ENCODE assay signal across 7 cellular contexts in the genomic region with DNA sequence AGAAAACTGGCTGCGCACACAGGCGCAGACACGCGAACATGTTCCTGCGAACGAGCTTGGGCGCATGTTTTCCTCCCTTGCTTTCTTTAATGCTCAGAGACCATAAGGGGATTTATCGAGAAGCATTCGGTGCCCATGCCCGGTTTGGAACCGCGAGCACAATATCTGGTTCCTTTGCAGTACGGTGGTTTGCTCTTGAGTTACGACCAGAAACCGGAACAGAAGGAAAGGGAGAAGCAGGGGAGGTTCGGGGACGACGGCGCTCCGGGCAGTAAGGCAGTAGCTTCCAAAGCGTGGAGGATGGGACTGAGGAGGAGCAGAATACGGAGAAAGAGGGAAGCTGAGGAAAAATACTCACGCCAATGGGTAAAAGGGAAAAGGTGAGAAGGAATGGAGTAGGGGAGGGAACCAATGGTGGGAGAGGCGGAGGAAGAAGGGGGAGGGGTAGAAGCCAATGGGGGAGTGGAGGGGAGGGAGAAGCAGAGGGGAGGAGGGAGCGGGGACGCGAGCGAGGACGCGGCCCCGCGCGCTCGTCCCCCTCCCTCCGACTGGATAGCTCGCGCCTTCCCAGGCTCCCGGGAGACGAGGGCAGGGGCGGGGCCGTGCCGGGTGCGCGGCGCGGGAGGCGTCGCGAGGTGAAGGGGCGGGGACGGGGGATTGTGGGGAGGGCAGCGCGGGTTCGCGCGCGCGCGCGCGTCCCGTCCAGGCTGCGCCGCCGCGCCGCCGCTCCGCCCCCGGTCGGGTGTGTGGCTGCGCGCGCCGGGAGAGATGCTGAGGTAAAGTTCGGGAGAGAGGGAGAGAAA. TPM values are rescaled to one million over a fixed set of nuclear protein-coding genes. Genes with fewer than 3 reads are reported as not detected.
DNase-seq lines count a peak whose midpoint lies in the region; ATAC-seq and TF ChIP-seq lines count a peak whose summit lies in the region.

No MANE protein-coding gene starts in this region.

- 2% methylated on average over 23 of the region's 76 CpGs for WGBS in mammary epithelial cell (ENCODE audit: low coverage, missing lambda C conversion rate)

- H3K36me3 ChIP-seq in mammary epithelial cell (ENCODE audit: insufficient read depth, low read length) = no peaks in the 10 kb centered on the region

- H3K9me3 ChIP-seq in mammary epithelial cell (replicated peaks; ENCODE audit: insufficient read depth, low read length) = no peaks in the 10 kb centered on the region

- DNase-seq in NCI-H2029 (lab: John Stamatoyannopoulos, UW) (peak; percentile 100), UCSD-AML1 (lab: John Stamatoyannopoulos, UW; ENCODE audit: unreplicated experiment) (peak; percentile 69), mammary epithelial cell (peak; percentile 98), iPS-NIHi11 (ENCODE audit: low spot score) (peak; percentile 90)

- no TSS peak for BruUV-seq in mammary epithelial cell (replicated peaks; lab: Mats Ljungman, UMichigan)

- CTCF ChIA-PET in mammary epithelial cell (lab: Charles Lee; ENCODE audit: low non-redundant PET) = interaction anchor here (0.6 to 0.7 kb wide), 2 partner anchors 168 to 176 kb away, joined by 3 to 7 read pairs; no protein-coding TSS in a partner anchor

- intact Hi-C loops in mammary epithelial cell (cut with micrococcal nuclease) = loop anchor here (1.0 to 5.0 kb wide), 6 partner anchors 86 to 564 kb away; a partner anchor contains a TSS

- dilution Hi-C loops in mammary epithelial cell (cut with HindIII; ENCODE audit: low sequenced_read_pairs) = loop anchor here (5.0 kb wide), 1 partner anchor 64 kb away; no protein-coding TSS in a partner anchor

- H3K4me3 ChIP-seq in mammary epithelial cell (replicated peaks in 1 of 3; ENCODE audit: insufficient read depth in 1 of 3, low read depth in 2 of 3, low read length in 3 of 3) (peak overlapping the region; percentile 63 to 99 (median 71)), skin epidermis (peak overlapping the region; percentile 82 to 100 (median 90))

- peak overlapping the region; percentile 87 for H3K4me2 ChIP-seq in mammary epithelial cell (ENCODE audit: insufficient read depth, low read depth, low read length)

- no peak for TF ChIP-seq CTCF in mammary epithelial cell (conservative IDR thresholded peaks at IDR 0.05 in 1 of 2, IDR thresholded peaks at IDR 0.05 in 1 of 2; ENCODE audit: extremely low read depth in 1 of 2, insufficient read depth in 1 of 2, low read depth in 1 of 2, low read length in 2 of 2)

- H2AFZ ChIP-seq in mammary epithelial cell (ENCODE audit: low read depth, low read length) = peak overlapping the region; percentile 75

- H3K4me1 ChIP-seq in mammary epithelial cell (ENCODE audit: insufficient read depth, low read length) = no peaks in the 10 kb centered on the region

- ATAC-seq in GM18505 (IDR thresholded peaks at IDR 0.05; ENCODE audit: unreplicated experiment) (peak; percentile 59), HG02943 (IDR thresholded peaks at IDR 0.05; ENCODE audit: low read depth, unreplicated experiment) (peak; percentile 37)

- H3K27ac ChIP-seq in mammary epithelial cell (ENCODE audit: insufficient read depth, low read depth, low read length) = peak overlapping the region; percentile 92
- H3K27ac ChIP-seq in skin epidermis = peak overlapping the region; percentile 82 to 99 (median 96)

- peaks cover 65% of the 10 kb centered on the region for H3K79me2 ChIP-seq in mammary epithelial cell (ENCODE audit: insufficient read depth, low read length)

- no peaks in the 10 kb centered on the region for H3K27me3 ChIP-seq in mammary epithelial cell (ENCODE audit: insufficient read depth, low read length)

- H4K20me1 ChIP-seq in mammary epithelial cell (ENCODE audit: insufficient read depth, low read length) = no peaks in the 10 kb centered on the region

- in situ Hi-C loops in mammary epithelial cell (cut with MboI; ENCODE audit: low sequenced_read_pairs in 2 of 2) = loop anchor here in 1 of 2 donors (10.0 kb wide), 3 partner anchors 142 to 398 kb away; no protein-coding TSS in a partner anchor

- H3K9ac ChIP-seq in mammary epithelial cell (ENCODE audit: insufficient read depth, low read length) = peak overlapping the region; percentile 98

- TF ChIP-seq POLR2A in GM18505 (IDR thresholded peaks at IDR 0.05; ENCODE audit: borderline replicate concordance, extremely low read depth, insufficient read depth, insufficient read length) = no peak

RNA-seq across cellular contexts. Expression of a gene that starts 0.6 kb away (rescaled TPM):
- total RNA-seq in mammary epithelial cell = 100 to 1,000 TPM; 107 to 221 TPM
- polyA plus RNA-seq in mammary epithelial cell = 19.8 TPM
- 51.0 TPM for polyA minus RNA-seq in mammary epithelial cell

Comparison
In these comparisons a context has a peak if more than half of its experiments do, and no peak if none do; other contexts are left out.
1. Peak in every context shown above with its lines: DNase-seq, ATAC-seq, H3K4me3 ChIP-seq and H3K27ac ChIP-seq.